In the genomic region with DNA sequence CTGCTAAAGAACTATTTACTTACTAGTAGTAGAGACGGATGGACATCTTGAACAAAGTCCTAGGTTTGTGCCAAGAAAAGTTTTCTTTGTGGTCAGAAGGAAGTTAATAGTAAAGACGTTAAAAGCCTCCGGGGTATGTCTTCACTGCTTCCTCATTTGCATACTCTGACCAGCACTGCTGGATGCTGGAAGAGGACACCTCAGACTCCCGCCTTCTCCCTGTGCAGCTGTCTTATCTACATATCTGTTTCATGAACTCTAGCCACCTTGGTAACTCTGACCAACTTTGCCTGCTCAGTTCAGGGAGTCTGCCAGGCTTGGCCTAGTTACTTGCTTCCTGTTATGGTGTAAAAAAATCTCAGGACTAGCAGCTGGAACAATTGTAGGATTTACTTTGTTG, we compare ENCODE assay signal across 12 cellular contexts.
A peak's percentile ranks its signal among the peaks of the same experiment; 100 is the strongest.
DNase-seq lines count a peak whose midpoint lies in the region; ATAC-seq and TF ChIP-seq lines count a peak whose summit lies in the region.
"Had no signal": no experiment of that assay in that cellular context is flagged by ENCODE, and none has a peak within 500 bp of the region (broad histone marks: within the 10 kb centered on the region; RNA-seq: fewer than 3 reads in every experiment).

No MANE protein-coding gene starts in this region.

- no peak overlapping the region for H4K91ac ChIP-seq in mesenchymal stem cell (ENCODE audit: low read length)

- H4K8ac ChIP-seq in mesenchymal stem cell (ENCODE audit: low read length), result no peak overlapping the region

- ATAC-seq in sciatic nerve (no peak), GM19455 (IDR thresholded peaks at IDR 0.05; ENCODE audit: unreplicated experiment) (no peak), HG02571 (IDR thresholded peaks at IDR 0.05; ENCODE audit: unreplicated experiment) (no peak)

- in situ Hi-C loops in astrocyte of the cerebellum (cut with HindIII; ENCODE audit: low sequenced_read_pairs), result no loop called here

- H2AK5ac ChIP-seq in mesenchymal stem cell (ENCODE audit: low read length, severe bottlenecking), result no peak overlapping the region

- H3K4me1 ChIP-seq in mesenchymal stem cell (ENCODE audit: control insufficient read depth, insufficient read depth, low read depth, low read length) (no peaks in the 10 kb centered on the region), tibial artery (no peaks in the 10 kb centered on the region)
- H3K4me1 ChIP-seq: uterus had no signal

- no peak overlapping the region for H3K27ac ChIP-seq in mesenchymal stem cell (ENCODE audit: low read length, poor library complexity, severe bottlenecking)
- no peak overlapping the region for H3K27ac ChIP-seq in tibial artery
- H3K27ac ChIP-seq: uterus had no signal

- WGBS in mesenchymal stem cell, result 69% methylated on average over 4 of the region's 4 CpGs

- peak overlapping the region; percentile 42 for H2AFZ ChIP-seq in mesenchymal stem cell (ENCODE audit: low read depth, low read length)

- TF ChIP-seq CTCF in astrocyte of the cerebellum (IDR thresholded peaks at IDR 0.05; ENCODE audit: low read depth, low read length, missing control alignments) (no peak), tibial artery (IDR thresholded peaks at IDR 0.05) (no peak)

- H2BK120ac ChIP-seq in mesenchymal stem cell (ENCODE audit: low read depth, low read length), result no peak overlapping the region

- no peak overlapping the region for H3K23ac ChIP-seq in mesenchymal stem cell (ENCODE audit: low read length in 2 of 2)

- H3K4ac ChIP-seq in mesenchymal stem cell (ENCODE audit: low read depth in 1 of 2, low read length in 2 of 2), result no peak overlapping the region

- H3K4me2 ChIP-seq in mesenchymal stem cell (ENCODE audit: low read length, poor library complexity, severe bottlenecking), result no peak overlapping the region

- no peak overlapping the region for H3K9ac ChIP-seq in mesenchymal stem cell (ENCODE audit: low read length)

- DNase-seq in ELF-1 (ENCODE audit: low read depth, low spot score), result peak; percentile 50
- DNase-seq in NOMO-1 treated with dmso at 0.1 percent for 144 hours (lab: John Stamatoyannopoulos, UW; ENCODE audit: unreplicated experiment), result peak; percentile 56
- peak; percentile 39 for DNase-seq in astrocyte of the cerebellum (ENCODE audit: low read depth)
- DNase-seq in mesenchymal stem cell, result peak; percentile 23
- no peak for DNase-seq in tibial artery
- DNase-seq in sciatic nerve (ENCODE audit: low spot score), result no peak
- DNase-seq: activated CD8-positive, alpha-beta memory T cell treated with anti-CD3 and anti-CD28 coated beads for 24 hours; activated gamma-delta T cell; uterus had no signal

- intact Hi-C loops in tibial artery (cut with DNase I; ENCODE audit: low total_unique reads) (no loop called here), sciatic nerve (cut with DNase I) (no loop called here)

- no peaks in the 10 kb centered on the region for H3K9me3 ChIP-seq in mesenchymal stem cell (ENCODE audit: control insufficient read depth, low read length)
- no peaks in the 10 kb centered on the region for H3K9me3 ChIP-seq in tibial artery
- H3K9me3 ChIP-seq: uterus had no signal

- no peak overlapping the region for H3K18ac ChIP-seq in mesenchymal stem cell (ENCODE audit: low read depth in 1 of 2, low read length in 2 of 2)

- H3K79me1 ChIP-seq in mesenchymal stem cell (replicated peaks; ENCODE audit: low read length, poor library complexity, severe bottlenecking), result no peaks in the 10 kb centered on the region

- no peak overlapping the region for H2BK5ac ChIP-seq in mesenchymal stem cell (ENCODE audit: low read depth, low read length, poor library complexity, severe bottlenecking)

- no peak overlapping the region for H2BK15ac ChIP-seq in mesenchymal stem cell (ENCODE audit: low read depth, poor library complexity, severe bottlenecking)

- no peaks in the 10 kb centered on the region for H3K36me3 ChIP-seq in mesenchymal stem cell (ENCODE audit: control insufficient read depth in 1 of 2, insufficient read depth in 2 of 2, low read depth in 1 of 2, low read length in 2 of 2)
- H3K36me3 ChIP-seq in tibial artery, result no peaks in the 10 kb centered on the region
- H3K36me3 ChIP-seq: uterus had no signal

- no peak overlapping the region for H2BK12ac ChIP-seq in mesenchymal stem cell (ENCODE audit: low read length in 2 of 2)

- H3K14ac ChIP-seq in mesenchymal stem cell (ENCODE audit: low read length in 2 of 2), result no peak overlapping the region

- no peaks in the 10 kb centered on the region for H3K27me3 ChIP-seq in mesenchymal stem cell (ENCODE audit: control insufficient read depth in 1 of 2, insufficient read depth in 1 of 2, low read length in 2 of 2)
- no peaks in the 10 kb centered on the region for H3K27me3 ChIP-seq in tibial artery
- H3K27me3 ChIP-seq: uterus had no signal

- H3K4me3 ChIP-seq in astrocyte of the cerebellum (ENCODE audit: low read depth, low read length) (no peak overlapping the region), mesenchymal stem cell (ENCODE audit: insufficient read depth in 1 of 2, low read depth in 1 of 2, low read length in 2 of 2) (no peak overlapping the region), tibial artery (no peak overlapping the region)
- H3K4me3 ChIP-seq: lung, uterus had no signal

Comparison
In these comparisons a context has a peak if more than half of its experiments do, and no peak if none do; other contexts are left out.
1. DNase-seq: peak in ELF-1 (single experiment), NOMO-1 treated with dmso at 0.1 percent for 144 hours (single experiment), astrocyte of the cerebellum (single experiment) and mesenchymal stem cell (single experiment); none in tibial artery (0 of 2) and sciatic nerve (single experiment).